ENCODE assay signal across 26 cellular contexts in genomic region chr22:19904881-19905618, GRCh38.
"Had no signal": no experiment of that assay in that cellular context is flagged by ENCODE, and none has a peak within 500 bp of the region (broad histone marks: within the 10 kb centered on the region; RNA-seq: fewer than 3 reads in every experiment).

No MANE protein-coding gene starts in this region.

- H3K36me3 Mint-ChIP-seq: activated naive CD4-positive, alpha-beta T cell treated with anti-CD3 and anti-CD28 coated beads, Interleukin-2, amount 50 U/mL, for 72 hours; neural progenitor cell had no signal

- H3K27ac ChIP-seq: ascending aorta, brain microvascular endothelial cell, esophagus muscularis mucosa, gastroesophageal sphincter, heart left ventricle, lower lobe of right lung, neural progenitor cell, ovary, spleen, testis, upper lobe of left lung had no signal

- H3K9me3 Mint-ChIP-seq: activated naive CD4-positive, alpha-beta T cell treated with anti-CD3 and anti-CD28 coated beads, Interleukin-2, amount 50 U/mL, for 72 hours; activated T-cell treated with anti-CD3 and anti-CD28 coated beads, Interleukin-2, amount 50 U/mL, for 24 hours; activated T-helper 17 cell treated with anti-CD3 and anti-CD28 coated beads, Interleukin-2, amount 50 U/mL, for 72 hours; naive B cell; neural progenitor cell had no signal

- H3K4me1 ChIP-seq: ascending aorta, gastroesophageal sphincter, heart left ventricle, lower lobe of right lung, upper lobe of left lung had no signal

- H3K9ac ChIP-seq: neural progenitor cell had no signal

- H3K27me3 ChIP-seq: ascending aorta, brain microvascular endothelial cell, esophagus muscularis mucosa, gastroesophageal sphincter, heart left ventricle, neural progenitor cell, ovary, spleen, testis, upper lobe of left lung had no signal

- ATAC-seq: activated naive CD4-positive, alpha-beta T cell treated with anti-CD3 and anti-CD28 coated beads, Interleukin-2, amount 50 U/mL, for 72 hours; activated T-helper 17 cell treated with anti-CD3 and anti-CD28 coated beads, Interleukin-2, amount 50 U/mL, for 72 hours; gastroesophageal sphincter; left colon; lower lobe of right lung had no signal

- H3K27ac Mint-ChIP-seq: activated naive CD4-positive, alpha-beta T cell treated with anti-CD3 and anti-CD28 coated beads, Interleukin-2, amount 50 U/mL, for 72 hours; activated T-cell treated with anti-CD3 and anti-CD28 coated beads, Interleukin-2, amount 50 U/mL, for 24 hours; activated T-helper 17 cell treated with anti-CD3 and anti-CD28 coated beads, Interleukin-2, amount 50 U/mL, for 72 hours; naive B cell had no signal

- H3K4me3 ChIP-seq: ascending aorta, esophagus muscularis mucosa, gastroesophageal sphincter, heart left ventricle, lower lobe of right lung, neural progenitor cell, ovary, prostate gland, spleen, testis, upper lobe of left lung had no signal

- H3K27me3 Mint-ChIP-seq: activated T-cell treated with anti-CD3 and anti-CD28 coated beads, Interleukin-2, amount 50 U/mL, for 24 hours; activated T-helper 17 cell treated with anti-CD3 and anti-CD28 coated beads, Interleukin-2, amount 50 U/mL, for 72 hours; naive B cell had no signal

- H3K36me3 ChIP-seq: neural progenitor cell, ovary, prostate gland had no signal

- H3K4me3 Mint-ChIP-seq: activated T-cell treated with anti-CD3 and anti-CD28 coated beads, Interleukin-2, amount 50 U/mL, for 24 hours; activated T-helper 17 cell treated with anti-CD3 and anti-CD28 coated beads, Interleukin-2, amount 50 U/mL, for 72 hours had no signal

- DNase-seq: activated CD4-positive, alpha-beta T cell treated with anti-CD3 and anti-CD28 coated beads for 1 hour; activated CD4-positive, alpha-beta T cell treated with anti-CD3 and anti-CD28 coated beads, Interleukin-2, amount 50 U/mL, for 1 hour; activated T-cell treated with anti-CD3 and anti-CD28 coated beads, Interleukin-2, amount 50 U/mL, for 24 hours; brain microvascular endothelial cell; central memory CD4-positive, alpha-beta T cell; dermis blood vessel endothelial cell; effector memory CD4-positive, alpha-beta T cell; heart left ventricle; islet precursor cell; left colon; lower lobe of right lung; naive B cell; ovary; spleen; stimulated activated CD4-positive, alpha-beta T cell treated with anti-CD3 and anti-CD28 coated beads, Interleukin-4, amount 100 ng/mL, for 1 hour; stimulated activated naive CD4-positive, alpha-beta T cell; T-helper 1 cell; testis; upper lobe of left lung had no signal

- H3K9me3 ChIP-seq: ascending aorta, esophagus muscularis mucosa, gastroesophageal sphincter, heart left ventricle, lower lobe of right lung, ovary, prostate gland, spleen, testis, upper lobe of left lung had no signal
